14 cellular contexts compared by ENCODE assay signal in the genomic region with DNA sequence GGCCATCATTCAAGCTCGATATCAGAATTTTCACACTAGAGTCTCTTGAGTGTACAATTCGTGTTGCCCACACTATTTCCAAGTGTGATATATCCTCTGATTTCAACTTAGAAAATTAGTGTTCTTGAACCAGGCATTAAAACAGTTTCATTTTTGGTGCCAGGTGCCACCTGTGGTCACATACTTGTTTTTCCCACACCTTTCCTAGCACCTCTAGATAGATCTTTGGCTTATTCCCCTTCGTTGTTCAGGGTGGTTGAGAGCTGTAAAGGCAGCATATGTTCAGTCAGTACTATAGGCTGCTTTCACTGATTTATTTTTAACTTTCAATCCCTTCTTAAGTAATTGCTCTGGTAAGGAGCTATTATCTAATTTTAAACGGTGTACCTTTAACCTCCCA.
DNase-seq lines count a peak whose midpoint lies in the region; ATAC-seq, FAIRE-seq and TF ChIP-seq lines count a peak whose summit lies in the region.
"Had no signal": no experiment of that assay in that cellular context is flagged by ENCODE, and none has a peak within 500 bp of the region (broad histone marks: within the 10 kb centered on the region; RNA-seq: fewer than 3 reads in every experiment).

No MANE protein-coding gene starts in this region.

- TF ChIP-seq EP300 in SK-N-SH (IDR thresholded peaks at IDR 0.05; ENCODE audit: borderline replicate concordance in 1 of 2, low read depth in 1 of 2, low read length in 1 of 2), result no peak

- POLR2A ChIA-PET in SK-N-SH (lab: Yijun Ruan, JAX), result no interaction called here

- ATAC-seq in pancreas, result peak; percentile 82 to 84 (median 83)

- H3K36me3 ChIP-seq in SK-N-SH (replicated peaks in 1 of 2; ENCODE audit: control insufficient read depth in 1 of 2, insufficient read depth in 2 of 2, low read length in 1 of 2), result peaks cover 68% of the 10 kb centered on the region in 2 experiments
- H3K36me3 ChIP-seq in pancreas, result no peaks in the 10 kb centered on the region
- H3K36me3 ChIP-seq in mesendoderm (ENCODE audit: control insufficient read depth, insufficient read depth, low read length), result no peaks in the 10 kb centered on the region
- H3K36me3 ChIP-seq: SJSA1 had no signal

- no peaks in the 10 kb centered on the region for H3K27me3 ChIP-seq in SK-N-SH (ENCODE audit: insufficient read depth)
- no peaks in the 10 kb centered on the region for H3K27me3 ChIP-seq in pancreas
- no peaks in the 10 kb centered on the region for H3K27me3 ChIP-seq in mesendoderm (ENCODE audit: insufficient read depth, low read length, poor library complexity)
- H3K27me3 ChIP-seq: SJSA1 had no signal

- H3K4me3 ChIP-seq in SK-N-SH (ENCODE audit: low read depth in 2 of 2, low read length in 1 of 2) (no peak overlapping the region), pancreas (peak overlapping the region in 1 of 4 donors; percentile 3), mesendoderm (ENCODE audit: low read length) (no peak overlapping the region)
- H3K4me3 ChIP-seq: PC-9, SJSA1 had no signal

- CTCF ChIA-PET in SK-N-SH (lab: Yijun Ruan, JAX), result interaction anchor here (1.2 to 1.4 kb wide), 2 partner anchors 11 to 71 kb away, joined by 3 to 4 read pairs; no protein-coding TSS in a partner anchor

- H2BK5ac ChIP-seq in mesendoderm (ENCODE audit: low read length), result no peak overlapping the region

- H3K4me2 ChIP-seq in SK-N-SH, result no peak overlapping the region
- no peak overlapping the region for H3K4me2 ChIP-seq in mesendoderm (ENCODE audit: low read length)
- H3K4me2 ChIP-seq: PC-9 had no signal

- H3K9me2 ChIP-seq in SK-N-SH, result no peaks in the 10 kb centered on the region

- H3K56ac ChIP-seq in mesendoderm (ENCODE audit: low read length), result no peak overlapping the region

- DNase-seq in NCI-H748 (lab: John Stamatoyannopoulos, UW; ENCODE audit: unreplicated experiment) (peak; percentile 55), NCI-H748 treated with DMSO at 0.1 percent for 48 hours (lab: John Stamatoyannopoulos, UW) (no peak), D721Med (ENCODE audit: insufficient read length, low spot score) (no peak), SK-N-SH (no peak), pancreas (peak in 4 of 6 donors; percentile 65 to 72 (median 71)), islet precursor cell (no peak), mesendoderm (no peak)
- DNase-seq: Caco-2, H9, NCI-H187 treated with DMSO at 0.1 percent for 48 hours, NCI-H526, PC-9 had no signal

- H2BK15ac ChIP-seq in mesendoderm (replicated peaks; ENCODE audit: low read depth), result no peak overlapping the region

- H3K9ac ChIP-seq in SK-N-SH, result no peak overlapping the region
- H3K9ac ChIP-seq in mesendoderm (ENCODE audit: low read length), result no peak overlapping the region

- TF ChIP-seq RAD21 in SK-N-SH (IDR thresholded peaks at IDR 0.05; ENCODE audit: low read length), result no peak

- peaks cover 8 to 19% of the 10 kb centered on the region in 2 experiments for H3K4me1 ChIP-seq in SK-N-SH (ENCODE audit: control insufficient read depth in 1 of 2, insufficient read depth in 2 of 2, low read depth in 1 of 2, low read length in 1 of 2)
- peaks cover 21 to 46% (median 37%) of the 10 kb centered on the region in 3 donors for H3K4me1 ChIP-seq in pancreas
- no peaks in the 10 kb centered on the region for H3K4me1 ChIP-seq in mesendoderm (ENCODE audit: control insufficient read depth, low read depth, low read length)
- H3K4me1 ChIP-seq: Caco-2 had no signal

- H2AFZ ChIP-seq in SK-N-SH (ENCODE audit: low read depth), result no peak overlapping the region
- H2AFZ ChIP-seq: PC-9 had no signal

- no peak overlapping the region for H3K23ac ChIP-seq in mesendoderm (ENCODE audit: low read length)

- H3K27ac ChIP-seq in SK-N-SH (ENCODE audit: low read depth in 2 of 2, low read length in 1 of 2) (peak overlapping the region; percentile 53 to 69), pancreas (peak overlapping the region; percentile 16 to 80 (median 41)), mesendoderm (ENCODE audit: low read depth, low read length) (no peak overlapping the region)
- H3K27ac ChIP-seq: C4-2B, PC-9, SJSA1 had no signal

- H4K8ac ChIP-seq in mesendoderm (ENCODE audit: low read depth, low read length), result no peak overlapping the region

- FAIRE-seq in D721Med (lab: Jason Lieb, UNC) (peak; percentile 96), pancreas (lab: Jason Lieb, UNC) (no peak)

- TF ChIP-seq CTCF in D721Med (IDR thresholded peaks at IDR 0.05; ENCODE audit: insufficient read depth, missing control alignments) (no peak), SK-N-SH (IDR thresholded peaks at IDR 0.05) (no peak), pancreas (IDR thresholded peaks at IDR 0.05) (no peak)

- intact Hi-C loops in pancreas (cut with DNase I), result no loop called here

- H4K20me1 ChIP-seq in SK-N-SH (ENCODE audit: insufficient read depth), result no peaks in the 10 kb centered on the region

- H2BK120ac ChIP-seq in mesendoderm (ENCODE audit: low read depth, low read length), result no peak overlapping the region

- H3K9me3 ChIP-seq in SK-N-SH (no peaks in the 10 kb centered on the region), pancreas (no peaks in the 10 kb centered on the region)
- H3K9me3 ChIP-seq: Caco-2, SJSA1 had no signal

- no peak overlapping the region for H3K4ac ChIP-seq in mesendoderm (ENCODE audit: low read depth, low read length)

- H3K79me1 ChIP-seq in mesendoderm (ENCODE audit: low read length), result no peaks in the 10 kb centered on the region

- no peak overlapping the region for H4K5ac ChIP-seq in mesendoderm (ENCODE audit: low read length)

- no peak overlapping the region for H2AK5ac ChIP-seq in mesendoderm (ENCODE audit: low read length)

- peaks cover 37% of the 10 kb centered on the region for H3F3A ChIP-seq in SK-N-SH (replicated peaks; ENCODE audit: insufficient read depth)

- H3K18ac ChIP-seq in mesendoderm (ENCODE audit: low read length), result no peak overlapping the region

- 92% methylated on average over 4 of the region's 4 CpGs for WGBS in SK-N-SH (ENCODE audit: low lambda C conversion rate)
- 19 to 21% methylated on average over 4 of the region's 4 CpGs for WGBS in pancreas, 2 donors
- WGBS in mesendoderm (ENCODE audit: extremely low coverage, insufficient coverage, low lambda C conversion rate), result no CpG with 5 or more reads among the region's 4 CpGs

- H3K79me2 ChIP-seq in SK-N-SH (ENCODE audit: insufficient read depth), result peaks cover 73% of the 10 kb centered on the region
- H3K79me2 ChIP-seq in mesendoderm (ENCODE audit: control insufficient read depth, insufficient read depth, low read length), result no peaks in the 10 kb centered on the region

TF ChIP-seq in SK-N-SH, 30 proteins besides CTCF, POLR2A, EP300 and RAD21:
- TF ChIP-seq, protein P1, sequence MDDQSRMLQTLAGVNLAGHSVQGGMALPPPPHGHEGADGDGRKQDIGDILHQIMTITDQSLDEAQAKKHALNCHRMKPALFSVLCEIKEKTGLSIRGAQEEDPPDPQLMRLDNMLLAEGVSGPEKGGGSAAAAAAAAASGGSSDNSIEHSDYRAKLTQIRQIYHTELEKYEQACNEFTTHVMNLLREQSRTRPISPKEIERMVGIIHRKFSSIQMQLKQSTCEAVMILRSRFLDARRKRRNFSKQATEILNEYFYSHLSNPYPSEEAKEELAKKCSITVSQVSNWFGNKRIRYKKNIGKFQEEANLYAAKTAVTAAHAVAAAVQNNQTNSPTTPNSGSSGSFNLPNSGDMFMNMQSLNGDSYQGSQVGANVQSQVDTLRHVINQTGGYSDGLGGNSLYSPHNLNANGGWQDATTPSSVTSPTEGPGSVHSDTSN (IDR thresholded peaks at IDR 0.05), result no peak
- TF ChIP-seq POLR2AphosphoS5 (IDR thresholded peaks at IDR 0.05; ENCODE audit: low read depth, low read length), result 0 out of 2 replicates have a peak, but pooled peaks have one; percentile 17

Comparison
In these comparisons a context has a peak if more than half of its experiments do, and no peak if none do; other contexts are left out.
1. DNase-seq: peak in NCI-H748 (single experiment) and pancreas (4 of 6); none in NCI-H748 treated with DMSO at 0.1 percent for 48 hours (single experiment), D721Med (single experiment), SK-N-SH (single experiment), islet precursor cell (single experiment) and mesendoderm (single experiment).